Comparison of ENCODE assay signal across 14 cellular contexts in genomic region chr15:48361690-48362089, GRCh38. TPM values are rescaled to one million over a fixed set of nuclear protein-coding genes. Genes with fewer than 3 reads are reported as not detected.
DNase-seq lines count a peak whose midpoint lies in the region; ATAC-seq, FAIRE-seq and TF ChIP-seq lines count a peak whose summit lies in the region.
"Had no signal": no experiment of that assay in that cellular context is flagged by ENCODE, and none has a peak within 500 bp of the region (broad histone marks: within the 10 kb centered on the region; RNA-seq: fewer than 3 reads in every experiment).

No MANE protein-coding gene starts in this region.

- TF ChIP-seq CTCF in endothelial cell of umbilical vein (IDR thresholded peaks at IDR 0.05; ENCODE audit: extremely low read depth in 1 of 2, insufficient read depth in 1 of 2, low read depth in 1 of 2, low read length in 2 of 2) = no peak
- no peak for TF ChIP-seq CTCF in upper lobe of right lung (IDR thresholded peaks at IDR 0.05)

- H3K4me3 ChIP-seq in endothelial cell of umbilical vein (replicated peaks in 1 of 3; ENCODE audit: insufficient read depth in 1 of 3, low read depth in 1 of 3, low read length in 3 of 3) = no peak overlapping the region
- H3K4me3 ChIP-seq in upper lobe of right lung = no peak overlapping the region
- no peak overlapping the region for H3K4me3 ChIP-seq in Karpas-422 (ENCODE audit: low read length)

- dilution Hi-C loops in endothelial cell of umbilical vein (cut with MboI; ENCODE audit: extremely low pct_ligation_motif_present, low sequenced_read_pairs) = no loop called here

- H3K4me1 ChIP-seq in endothelial cell of umbilical vein (ENCODE audit: control insufficient read depth, extremely low read depth, insufficient read depth, low read length) = peaks cover 22% of the 10 kb centered on the region
- peaks cover 3% of the 10 kb centered on the region for H3K4me1 ChIP-seq in upper lobe of right lung
- no peaks in the 10 kb centered on the region for H3K4me1 ChIP-seq in Karpas-422 (ENCODE audit: low read length)

- H2AFZ ChIP-seq in endothelial cell of umbilical vein (ENCODE audit: low read depth, low read length) = no peak overlapping the region
- H2AFZ ChIP-seq in Karpas-422 (ENCODE audit: low read length) = no peak overlapping the region

- H3K27me3 ChIP-seq in endothelial cell of umbilical vein (ENCODE audit: control insufficient read depth in 2 of 2, insufficient read depth in 2 of 2, low read length in 2 of 2) (no peaks in the 10 kb centered on the region), upper lobe of right lung (no peaks in the 10 kb centered on the region), Karpas-422 (ENCODE audit: low read length) (no peaks in the 10 kb centered on the region)

- ATAC-seq in upper lobe of right lung (no peak), GM21737 (IDR thresholded peaks at IDR 0.05; ENCODE audit: unreplicated experiment) (no peak)
- ATAC-seq: HCT116 had no signal

- H3K9ac ChIP-seq in endothelial cell of umbilical vein (replicated peaks; ENCODE audit: extremely low read depth, insufficient read depth, low read length) (no peak overlapping the region), Karpas-422 (ENCODE audit: low read length) (no peak overlapping the region)

- H4K20me1 ChIP-seq in endothelial cell of umbilical vein (replicated peaks; ENCODE audit: control insufficient read depth, extremely low read depth, insufficient read depth, low read length) = no peaks in the 10 kb centered on the region
- H4K20me1 ChIP-seq in Karpas-422 (ENCODE audit: insufficient read depth, low read depth, low read length) = no peaks in the 10 kb centered on the region

- peak overlapping the region; percentile 26 for H3K27ac ChIP-seq in endothelial cell of umbilical vein (ENCODE audit: insufficient read depth, low read depth, low read length)
- H3K27ac ChIP-seq in upper lobe of right lung = no peak overlapping the region
- no peak overlapping the region for H3K27ac ChIP-seq in Karpas-422 (ENCODE audit: low read length)

- H3K36me3 ChIP-seq in endothelial cell of umbilical vein (ENCODE audit: control insufficient read depth in 2 of 2, extremely low read depth in 1 of 2, insufficient read depth in 2 of 2, low read length in 2 of 2) (no peaks in the 10 kb centered on the region), upper lobe of right lung (no peaks in the 10 kb centered on the region), Karpas-422 (ENCODE audit: insufficient read depth, low read length) (no peaks in the 10 kb centered on the region)

- no peaks in the 10 kb centered on the region for H3K9me1 ChIP-seq in endothelial cell of umbilical vein (replicated peaks; ENCODE audit: control insufficient read depth, extremely low read depth, insufficient read depth, low read length)

- TF ChIP-seq POLR2A in endothelial cell of umbilical vein (IDR thresholded peaks at IDR 0.05; ENCODE audit: low read depth, low read length) = no peak

- intact Hi-C loops in endothelial cell of umbilical vein (cut with micrococcal nuclease) = no loop called here
- intact Hi-C loops in upper lobe of right lung (cut with DNase I) = no loop called here

- peak; percentile 88 for DNase-seq in HCEC 1CT
- DNase-seq in RPMI7951 (ENCODE audit: low read depth) = peak; percentile 33
- no peak for DNase-seq in endothelial cell of umbilical vein (ENCODE audit: low read depth, low spot score)
- DNase-seq in upper lobe of right lung = no peak
- DNase-seq in NCI-H526 (lab: John Stamatoyannopoulos, UW) = no peak
- DNase-seq in Karpas-422 = no peak
- DNase-seq: CD4-positive, CD25-positive, alpha-beta regulatory T cell; KG1; MM.1S; NCI-H1105 treated with DMSO at 0.1 percent for 48 hours; NCI-H1694 treated with DMSO at 0.1 percent for 48 hours; NCI-H748 treated with DMSO at 0.1 percent for 48 hours had no signal

- no peaks in the 10 kb centered on the region for H3K9me3 ChIP-seq in endothelial cell of umbilical vein (replicated peaks; ENCODE audit: control insufficient read depth, insufficient read depth, low read length)
- H3K9me3 ChIP-seq in upper lobe of right lung = no peaks in the 10 kb centered on the region
- no peaks in the 10 kb centered on the region for H3K9me3 ChIP-seq in Karpas-422 (ENCODE audit: low read length)

- no peaks in the 10 kb centered on the region for H3K79me2 ChIP-seq in endothelial cell of umbilical vein (ENCODE audit: control insufficient read depth, insufficient read depth, low read length)
- no peaks in the 10 kb centered on the region for H3K79me2 ChIP-seq in Karpas-422 (ENCODE audit: low read length)

- H3K4me2 ChIP-seq in endothelial cell of umbilical vein (ENCODE audit: insufficient read depth, low read length) (peak overlapping the region; percentile 50), Karpas-422 (ENCODE audit: low read depth, low read length, poor library complexity, severe bottlenecking) (no peak overlapping the region)

- CTCF ChIA-PET in endothelial cell of umbilical vein (lab: Charles Lee) = interaction anchor here (0.9 to 1.5 kb wide), 5 partner anchors 12 to 1783 kb away, joined by 3 to 9 read pairs (median 5); no protein-coding TSS in a partner anchor

- BruUV-seq in endothelial cell of umbilical vein (replicated peaks; lab: Mats Ljungman, UMichigan) = no TSS peak

- no peak for FAIRE-seq in endothelial cell of umbilical vein (lab: Jason Lieb, UNC)

- no peaks in the 10 kb centered on the region for H3K9me2 ChIP-seq in Karpas-422 (replicated peaks; ENCODE audit: insufficient read depth, low read length)

- POLR2A ChIA-PET in endothelial cell of umbilical vein (lab: Charles Lee) = interaction anchor here (0.6 kb wide), 1 partner anchor 519 kb away, joined by 7 read pairs; no protein-coding TSS in a partner anchor

TF ChIP-seq in endothelial cell of umbilical vein, 7 proteins besides CTCF, POLR2A, EP300 and RAD21:
- TF ChIP-seq POLR2AphosphoS5 (IDR thresholded peaks at IDR 0.05; ENCODE audit: insufficient read depth, low read depth, low read length) (no peak), GATA2 (IDR thresholded peaks at IDR 0.05; ENCODE audit: insufficient read depth, insufficient read length, low read depth, low read length) (no peak), MYC (IDR thresholded peaks at IDR 0.05; ENCODE audit: low read depth, low read length) (no peak), EZH2 (IDR thresholded peaks at IDR 0.05; ENCODE audit: borderline replicate concordance, low read depth, low read length, severe bottlenecking) (no peak), FOS (IDR thresholded peaks at IDR 0.05; ENCODE audit: borderline replicate concordance, insufficient read depth, low read length) (no peak), JUN (IDR thresholded peaks at IDR 0.05; ENCODE audit: borderline replicate concordance, insufficient read depth, insufficient read length, low read depth) (no peak)
- TF ChIP-seq, protein P1, sequence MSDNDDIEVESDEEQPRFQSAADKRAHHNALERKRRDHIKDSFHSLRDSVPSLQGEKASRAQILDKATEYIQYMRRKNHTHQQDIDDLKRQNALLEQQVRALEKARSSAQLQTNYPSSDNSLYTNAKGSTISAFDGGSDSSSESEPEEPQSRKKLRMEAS (IDR thresholded peaks at IDR 0.05; ENCODE audit: insufficient read depth, insufficient read length) = no peak

RNA-seq across cellular contexts. Expression of gene DUT, which starts 30.5 kb away (rescaled TPM):
- 139 and 142 TPM in 2 replicates for total RNA-seq in RPMI7951 (2014; rRNA removed; shearing (Covaris generic))
- total RNA-seq in endothelial cell of umbilical vein = 127 and 135 TPM in 2 replicates
- 48.1 and 59.9 TPM in 2 replicates for polyA plus RNA-seq in endothelial cell of umbilical vein
- 56.7 and 58.5 TPM in 2 replicates for polyA plus RNA-seq in endothelial cell of umbilical vein (2011; cell fraction: cytosol; rRNA removed)
- polyA plus RNA-seq in endothelial cell of umbilical vein (2011; cell fraction: nucleus; rRNA removed) = 58.4 and 85.4 TPM in 2 replicates
- 62.6 and 85.4 TPM in 2 replicates for polyA plus RNA-seq in endothelial cell of umbilical vein (2012)
- polyA minus RNA-seq in endothelial cell of umbilical vein = 7.7 and 10.1 TPM in 2 replicates
- 88.5 TPM for polyA minus RNA-seq in endothelial cell of umbilical vein (2011; cell fraction: cytosol; rRNA and poly(A)+ RNA removed)
- 12.9 and 14.8 TPM in 2 replicates for polyA minus RNA-seq in endothelial cell of umbilical vein (2011; cell fraction: nucleus; rRNA and poly(A)+ RNA removed)
- 90.0 TPM for total RNA-seq in upper lobe of right lung
- 147 and 155 TPM in 2 replicates for total RNA-seq in Karpas-422 (2014; rRNA removed; shearing (Covaris generic); ENCODE audit: low replicate concordance)

Comparison
In these comparisons a context has a peak if more than half of its experiments do, and no peak if none do; other contexts are left out.
1. DNase-seq: peak in HCEC 1CT (single experiment) and RPMI7951 (single experiment); none in endothelial cell of umbilical vein (single experiment), upper lobe of right lung (single experiment), NCI-H526 (0 of 2) and Karpas-422 (single experiment).